Comparison of ENCODE assay signal across 8 cellular contexts in genomic region chr3:136078421-136079364, GRCh38.
DNase-seq lines count a peak whose midpoint lies in the region; ATAC-seq and TF ChIP-seq lines count a peak whose summit lies in the region.

No MANE protein-coding gene starts in this region.

- no peak for TF ChIP-seq POLR2A in stomach (IDR thresholded peaks at IDR 0.05)

- DNase-seq in COR-L47 (lab: John Stamatoyannopoulos, UW) (peak; percentile 41), HT-29 (ENCODE audit: low spot score) (peak; percentile 62), RPMI7951 (ENCODE audit: low read depth) (peak; percentile 24), fibroblast of mammary gland (ENCODE audit: low read depth) (peak; percentile 39), stomach (no peak)
- no peak for DNase-seq in effector CD8-positive, alpha-beta T cell (lab: John Stamatoyannopoulos, UW)

- H3K9me3 ChIP-seq in stomach: peaks cover 0 to 1% (median 0%) of the 10 kb centered on the region in 4 donors

- H3K4me3 ChIP-seq in fibroblast of mammary gland (ENCODE audit: control insufficient read depth, low read depth, low read length) (no peak overlapping the region), stomach (no peak overlapping the region)

- no peak overlapping the region for H3K27ac ChIP-seq in stomach

- TF ChIP-seq CTCF in fibroblast of mammary gland (conservative IDR thresholded peaks at IDR 0.05; ENCODE audit: control insufficient read depth, insufficient read depth, low read depth, low read length) (peak; percentile 68), stomach (IDR thresholded peaks at IDR 0.05) (peak in 4 of 7 experiments; percentile 34 to 53 (median 46))

- H3K4me1 ChIP-seq in stomach: peaks cover 0 to 15% (median 3%) of the 10 kb centered on the region in 4 donors

- intact Hi-C loops in stomach (cut with DNase I; ENCODE audit: low total_unique reads): loop anchor here (10.0 kb wide), 1 partner anchor 176 kb away; the partner anchor contains the start of gene PCCB

- peaks cover 8 to 37% (median 22%) of the 10 kb centered on the region in 4 donors for H3K36me3 ChIP-seq in stomach

- WGBS in stomach, 5 donors: 65 to 71% (median 68%) methylated on average over 6 of the region's 6 CpGs

- no peak for TF ChIP-seq EP300 in stomach (IDR thresholded peaks at IDR 0.05)

- ATAC-seq in HG03175 (IDR thresholded peaks at IDR 0.05; ENCODE audit: unreplicated experiment): no peak
- no peak for ATAC-seq in HG02571 (IDR thresholded peaks at IDR 0.05; ENCODE audit: unreplicated experiment)

- no peaks in the 10 kb centered on the region for H3K27me3 ChIP-seq in stomach

Comparison
In these comparisons a context has a peak if more than half of its experiments do, and no peak if none do; other contexts are left out.
1. DNase-seq: peak in COR-L47 (single experiment), HT-29 (single experiment), RPMI7951 (single experiment) and fibroblast of mammary gland (single experiment); none in stomach (single experiment) and effector CD8-positive, alpha-beta T cell (single experiment).